ENCODE assay signal across 1 cellular context in the genomic region with DNA sequence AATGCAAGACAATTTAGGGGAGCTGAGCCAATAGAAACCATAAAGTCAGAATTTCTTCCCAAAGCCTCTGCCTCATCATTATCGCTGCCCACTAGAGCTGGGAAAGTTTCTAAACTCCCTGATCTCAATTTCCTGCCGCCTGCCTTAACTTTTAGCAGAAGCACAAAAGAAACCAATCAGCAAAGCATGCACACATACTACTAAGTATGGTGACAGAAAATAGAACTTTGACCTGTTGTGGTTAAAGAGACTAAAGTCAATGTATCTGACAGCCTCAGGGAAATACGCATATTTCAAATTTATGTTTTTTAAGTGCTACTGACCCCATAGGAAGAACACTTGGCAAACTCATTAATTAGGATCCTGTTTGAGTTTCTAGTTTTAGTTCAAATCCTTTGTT.
TF ChIP-seq lines count a peak whose summit lies in the region.

No MANE protein-coding gene starts in this region.

TF ChIP-seq in HepG2, 621 proteins besides CTCF, POLR2A, EP300 and RAD21:
- TF ChIP-seq, protein P1, sequence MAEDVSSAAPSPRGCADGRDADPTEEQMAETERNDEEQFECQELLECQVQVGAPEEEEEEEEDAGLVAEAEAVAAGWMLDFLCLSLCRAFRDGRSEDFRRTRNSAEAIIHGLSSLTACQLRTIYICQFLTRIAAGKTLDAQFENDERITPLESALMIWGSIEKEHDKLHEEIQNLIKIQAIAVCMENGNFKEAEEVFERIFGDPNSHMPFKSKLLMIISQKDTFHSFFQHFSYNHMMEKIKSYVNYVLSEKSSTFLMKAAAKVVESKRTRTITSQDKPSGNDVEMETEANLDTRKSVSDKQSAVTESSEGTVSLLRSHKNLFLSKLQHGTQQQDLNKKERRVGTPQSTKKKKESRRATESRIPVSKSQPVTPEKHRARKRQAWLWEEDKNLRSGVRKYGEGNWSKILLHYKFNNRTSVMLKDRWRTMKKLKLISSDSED (CRISPR knock-in tag; IDR thresholded peaks at IDR 0.05): no peak
- TF ChIP-seq HNF4A (CRISPR knock-in tag; IDR thresholded peaks at IDR 0.05) (peak; percentile 68), ZNF180 (CRISPR knock-in tag; IDR thresholded peaks at IDR 0.05; ENCODE audit: borderline replicate concordance, low read depth) (no peak), XBP1 (CRISPR knock-in tag; IDR thresholded peaks at IDR 0.05) (no peak), ZNF12 (CRISPR knock-in tag; IDR thresholded peaks at IDR 0.05) (0 out of 2 replicates have a peak, but pooled peaks have one; percentile 31), MED1 (CRISPR knock-in tag; IDR thresholded peaks at IDR 0.05) (no peak), MIXL1 (CRISPR knock-in tag; IDR thresholded peaks at IDR 0.05) (peak; percentile 31; the same call in 1 of the 2 replicates), SAP130 (CRISPR knock-in tag; IDR thresholded peaks at IDR 0.05; ENCODE audit: low read depth) (peak; percentile 53), ARID5B (CRISPR knock-in tag; IDR thresholded peaks at IDR 0.05) (peak; percentile 31; the same call in 1 of the 2 replicates), STAT6 (CRISPR knock-in tag; IDR thresholded peaks at IDR 0.05; ENCODE audit: borderline replicate concordance) (no peak), SOX13 (IDR thresholded peaks at IDR 0.05) (no peak), SOX13 (CRISPR knock-in tag; conservative IDR thresholded peaks at IDR 0.05 in 1 of 2, IDR thresholded peaks at IDR 0.05 in 1 of 2) (peak in 1 of 2 experiments; percentile 36; a peak in 1 of 4 replicates)
